Comparison of ENCODE assay signal across 2 cellular contexts in the genomic region with DNA sequence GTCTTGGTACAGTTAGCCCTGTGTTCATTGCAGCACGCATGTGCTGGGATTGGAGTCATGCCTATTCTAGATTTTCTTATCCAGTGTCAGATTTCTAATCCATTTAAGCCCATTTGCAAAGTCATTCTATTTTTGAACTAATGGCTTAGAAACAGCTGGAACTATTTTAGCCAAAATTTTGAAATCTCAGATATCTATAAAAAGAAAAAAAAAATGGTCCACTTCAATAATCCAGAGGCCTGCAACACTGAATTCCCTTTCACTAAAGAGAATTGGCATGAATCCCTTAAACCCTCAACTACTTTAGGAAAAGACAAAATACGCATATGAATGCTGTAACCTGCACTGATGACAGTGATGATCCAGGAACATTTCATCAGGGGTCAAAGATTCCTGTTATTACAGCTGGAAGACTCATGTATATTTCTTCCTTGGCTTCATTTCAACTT.
TF ChIP-seq lines count a peak whose summit lies in the region.

No MANE protein-coding gene starts in this region.

TF ChIP-seq in GM23338, 12 proteins besides CTCF, POLR2A, EP300 and RAD21:
- TF ChIP-seq, protein P1, sequence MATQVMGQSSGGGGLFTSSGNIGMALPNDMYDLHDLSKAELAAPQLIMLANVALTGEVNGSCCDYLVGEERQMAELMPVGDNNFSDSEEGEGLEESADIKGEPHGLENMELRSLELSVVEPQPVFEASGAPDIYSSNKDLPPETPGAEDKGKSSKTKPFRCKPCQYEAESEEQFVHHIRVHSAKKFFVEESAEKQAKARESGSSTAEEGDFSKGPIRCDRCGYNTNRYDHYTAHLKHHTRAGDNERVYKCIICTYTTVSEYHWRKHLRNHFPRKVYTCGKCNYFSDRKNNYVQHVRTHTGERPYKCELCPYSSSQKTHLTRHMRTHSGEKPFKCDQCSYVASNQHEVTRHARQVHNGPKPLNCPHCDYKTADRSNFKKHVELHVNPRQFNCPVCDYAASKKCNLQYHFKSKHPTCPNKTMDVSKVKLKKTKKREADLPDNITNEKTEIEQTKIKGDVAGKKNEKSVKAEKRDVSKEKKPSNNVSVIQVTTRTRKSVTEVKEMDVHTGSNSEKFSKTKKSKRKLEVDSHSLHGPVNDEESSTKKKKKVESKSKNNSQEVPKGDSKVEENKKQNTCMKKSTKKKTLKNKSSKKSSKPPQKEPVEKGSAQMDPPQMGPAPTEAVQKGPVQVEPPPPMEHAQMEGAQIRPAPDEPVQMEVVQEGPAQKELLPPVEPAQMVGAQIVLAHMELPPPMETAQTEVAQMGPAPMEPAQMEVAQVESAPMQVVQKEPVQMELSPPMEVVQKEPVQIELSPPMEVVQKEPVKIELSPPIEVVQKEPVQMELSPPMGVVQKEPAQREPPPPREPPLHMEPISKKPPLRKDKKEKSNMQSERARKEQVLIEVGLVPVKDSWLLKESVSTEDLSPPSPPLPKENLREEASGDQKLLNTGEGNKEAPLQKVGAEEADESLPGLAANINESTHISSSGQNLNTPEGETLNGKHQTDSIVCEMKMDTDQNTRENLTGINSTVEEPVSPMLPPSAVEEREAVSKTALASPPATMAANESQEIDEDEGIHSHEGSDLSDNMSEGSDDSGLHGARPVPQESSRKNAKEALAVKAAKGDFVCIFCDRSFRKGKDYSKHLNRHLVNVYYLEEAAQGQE (IDR thresholded peaks at IDR 0.05; ENCODE audit: unreplicated experiment): no peak

TF ChIP-seq in HEK293T, 16 proteins besides CTCF, POLR2A, EP300 and RAD21 (continued from another document):
- TF ChIP-seq, protein P2, sequence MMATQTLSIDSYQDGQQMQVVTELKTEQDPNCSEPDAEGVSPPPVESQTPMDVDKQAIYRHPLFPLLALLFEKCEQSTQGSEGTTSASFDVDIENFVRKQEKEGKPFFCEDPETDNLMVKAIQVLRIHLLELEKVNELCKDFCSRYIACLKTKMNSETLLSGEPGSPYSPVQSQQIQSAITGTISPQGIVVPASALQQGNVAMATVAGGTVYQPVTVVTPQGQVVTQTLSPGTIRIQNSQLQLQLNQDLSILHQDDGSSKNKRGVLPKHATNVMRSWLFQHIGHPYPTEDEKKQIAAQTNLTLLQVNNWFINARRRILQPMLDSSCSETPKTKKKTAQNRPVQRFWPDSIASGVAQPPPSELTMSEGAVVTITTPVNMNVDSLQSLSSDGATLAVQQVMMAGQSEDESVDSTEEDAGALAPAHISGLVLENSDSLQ (IDR thresholded peaks at IDR 0.05): no peak
- TF ChIP-seq SUZ12 (IDR thresholded peaks at IDR 0.05) (no peak), CTBP1 (IDR thresholded peaks at IDR 0.05; ENCODE audit: borderline replicate concordance) (no peak), HDGF (IDR thresholded peaks at IDR 0.05; ENCODE audit: borderline replicate concordance) (no peak), FOXK2 (IDR thresholded peaks at IDR 0.05) (no peak), FOXM1 (IDR thresholded peaks at IDR 0.05; ENCODE audit: borderline replicate concordance) (no peak)
